In the genomic region with DNA sequence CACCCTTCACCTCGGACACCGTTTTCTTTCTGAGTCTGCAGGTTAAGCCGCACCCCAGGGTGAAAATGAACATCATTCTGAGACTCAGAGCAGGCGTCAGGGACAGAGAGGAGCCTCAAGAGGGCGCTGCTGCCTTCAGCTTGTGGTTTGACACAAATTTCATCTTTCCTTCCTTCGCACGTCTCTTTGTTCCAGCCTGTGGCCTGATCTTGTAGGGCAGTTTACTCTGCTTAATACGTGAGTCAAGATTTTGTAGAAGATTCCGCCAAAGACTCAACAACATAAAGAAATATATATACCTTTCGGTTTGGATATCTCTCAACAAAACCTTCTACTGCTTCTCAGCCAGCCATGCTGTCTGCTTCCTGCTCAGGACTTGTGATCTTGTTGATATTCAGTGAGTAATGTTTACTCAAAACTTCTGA, we compare ENCODE assay signal across 8 cellular contexts.
DNase-seq lines count a peak whose midpoint lies in the region; ATAC-seq, FAIRE-seq and TF ChIP-seq lines count a peak whose summit lies in the region.

No MANE protein-coding gene starts in this region.

- POLR2A ChIA-PET in activated CD4-positive, alpha-beta memory T cell treated with anti-CD3 and anti-CD28 coated beads for 36 hours (lab: Charles Lee): interaction anchor here (0.7 to 1.4 kb wide), 6 partner anchors 10 to 553 kb away, joined by 3 to 6 read pairs (median 4); no protein-coding TSS in a partner anchor
- POLR2A ChIA-PET in endothelial cell of umbilical vein (lab: Charles Lee): no interaction called here

- ATAC-seq in left ventricle myocardium superior: no peak
- ATAC-seq in right cardiac atrium: no peak
- ATAC-seq in HG02981 (IDR thresholded peaks at IDR 0.05; ENCODE audit: unreplicated experiment): no peak
- ATAC-seq in esophagus mucosa: no peak

- no peaks in the 10 kb centered on the region for H3K27me3 Mint-ChIP-seq in activated CD4-positive, alpha-beta memory T cell treated with anti-CD3 and anti-CD28 coated beads for 36 hours

- H3K4me1 ChIP-seq in right cardiac atrium (ENCODE audit: control insufficient read depth, insufficient read depth, low read length) (no peaks in the 10 kb centered on the region), endothelial cell of umbilical vein (ENCODE audit: control insufficient read depth, extremely low read depth, insufficient read depth, low read length) (no peaks in the 10 kb centered on the region)

- no peak for FAIRE-seq in endothelial cell of umbilical vein (lab: Jason Lieb, UNC)

- peak; percentile 30 for DNase-seq in left ventricle myocardium superior
- no peak for DNase-seq in right cardiac atrium
- peak; percentile 85 for DNase-seq in activated CD4-positive, alpha-beta memory T cell treated with anti-CD3 and anti-CD28 coated beads for 36 hours
- DNase-seq in endothelial cell of umbilical vein (ENCODE audit: low read depth, low spot score): no peak
- DNase-seq in stimulated activated CD8-positive, alpha-beta memory T cell treated with anti-CD3 and anti-CD28 coated beads, Interleukin-15, amount 100 ng/mL, for 24 hours (ENCODE audit: low read depth): peak; percentile 17
- no peak for DNase-seq in NCI-H2227 treated with DMSO at 0.1 percent for 48 hours (lab: John Stamatoyannopoulos, UW)

- H3K9me3 ChIP-seq in right cardiac atrium (ENCODE audit: control insufficient read depth, low read length) (no peaks in the 10 kb centered on the region), endothelial cell of umbilical vein (replicated peaks; ENCODE audit: control insufficient read depth, insufficient read depth, low read length) (no peaks in the 10 kb centered on the region)

- no peaks in the 10 kb centered on the region for H3K79me2 ChIP-seq in endothelial cell of umbilical vein (ENCODE audit: control insufficient read depth, insufficient read depth, low read length)

- no peaks in the 10 kb centered on the region for H3K36me3 ChIP-seq in endothelial cell of umbilical vein (ENCODE audit: control insufficient read depth in 2 of 2, extremely low read depth in 1 of 2, insufficient read depth in 2 of 2, low read length in 2 of 2)

- no peak overlapping the region for H3K27ac ChIP-seq in right cardiac atrium (ENCODE audit: low read length)
- H3K27ac ChIP-seq in endothelial cell of umbilical vein (ENCODE audit: insufficient read depth, low read depth, low read length): no peak overlapping the region

- H3K27me3 ChIP-seq in right cardiac atrium (ENCODE audit: control insufficient read depth, insufficient read depth) (no peaks in the 10 kb centered on the region), endothelial cell of umbilical vein (ENCODE audit: control insufficient read depth in 2 of 2, insufficient read depth in 2 of 2, low read length in 2 of 2) (no peaks in the 10 kb centered on the region)

- H3K4me2 ChIP-seq in endothelial cell of umbilical vein (ENCODE audit: insufficient read depth, low read length): no peak overlapping the region

- peak overlapping the region; percentile 80 for H3K27ac Mint-ChIP-seq in activated CD4-positive, alpha-beta memory T cell treated with anti-CD3 and anti-CD28 coated beads for 36 hours

- TF ChIP-seq POLR2A in endothelial cell of umbilical vein (IDR thresholded peaks at IDR 0.05; ENCODE audit: low read depth, low read length): no peak

- H3K9ac ChIP-seq in endothelial cell of umbilical vein (replicated peaks; ENCODE audit: extremely low read depth, insufficient read depth, low read length): no peak overlapping the region

- H3K4me1 Mint-ChIP-seq in activated CD4-positive, alpha-beta memory T cell treated with anti-CD3 and anti-CD28 coated beads for 36 hours (ENCODE audit: low read depth): peaks cover 19% of the 10 kb centered on the region

- no peaks in the 10 kb centered on the region for H3K9me1 ChIP-seq in endothelial cell of umbilical vein (replicated peaks; ENCODE audit: control insufficient read depth, extremely low read depth, insufficient read depth, low read length)

- no TSS peak for BruUV-seq in endothelial cell of umbilical vein (replicated peaks; lab: Mats Ljungman, UMichigan)

- no peak overlapping the region for H3K4me3 ChIP-seq in right cardiac atrium (ENCODE audit: low read length)
- H3K4me3 ChIP-seq in endothelial cell of umbilical vein (replicated peaks in 1 of 3; ENCODE audit: insufficient read depth in 1 of 3, low read depth in 1 of 3, low read length in 3 of 3): no peak overlapping the region

- 36% methylated on average over 10 of the region's 10 CpGs for WGBS in right cardiac atrium

- CTCF ChIA-PET in activated CD4-positive, alpha-beta memory T cell treated with anti-CD3 and anti-CD28 coated beads for 36 hours (lab: Charles Lee): interaction anchor here (0.9 to 2.8 kb wide), 13 partner anchors 12 to 568 kb away, joined by 3 to 14 read pairs (median 5); no protein-coding TSS in a partner anchor
- CTCF ChIA-PET in endothelial cell of umbilical vein (lab: Charles Lee): interaction anchor here (0.7 to 3.3 kb wide), 9 partner anchors 10 to 149 kb away, joined by 3 to 23 read pairs (median 7); no protein-coding TSS in a partner anchor

- H2AFZ ChIP-seq in endothelial cell of umbilical vein (ENCODE audit: low read depth, low read length): peak overlapping the region; percentile 57

- peak; percentile 45 to 48 for TF ChIP-seq CTCF in endothelial cell of umbilical vein (IDR thresholded peaks at IDR 0.05; ENCODE audit: extremely low read depth in 1 of 2, insufficient read depth in 1 of 2, low read depth in 1 of 2, low read length in 2 of 2)

- H3K4me3 Mint-ChIP-seq in activated CD4-positive, alpha-beta memory T cell treated with anti-CD3 and anti-CD28 coated beads for 36 hours: peak overlapping the region; percentile 71

- no peaks in the 10 kb centered on the region for H4K20me1 ChIP-seq in endothelial cell of umbilical vein (replicated peaks; ENCODE audit: control insufficient read depth, extremely low read depth, insufficient read depth, low read length)

- intact Hi-C loops in left ventricle myocardium superior (cut with micrococcal nuclease) (no loop called here), right cardiac atrium (cut with DNase I) (no loop called here), endothelial cell of umbilical vein (cut with micrococcal nuclease) (no loop called here)
- intact Hi-C loops in activated CD4-positive, alpha-beta memory T cell treated with anti-CD3 and anti-CD28 coated beads for 36 hours (cut with micrococcal nuclease): loop anchor here (2.0 kb wide), 2 partner anchors 38 to 68 kb away; no protein-coding TSS in a partner anchor

- H3K36me3 Mint-ChIP-seq in activated CD4-positive, alpha-beta memory T cell treated with anti-CD3 and anti-CD28 coated beads for 36 hours: peaks cover 2% of the 10 kb centered on the region

- no peaks in the 10 kb centered on the region for H3K9me3 Mint-ChIP-seq in activated CD4-positive, alpha-beta memory T cell treated with anti-CD3 and anti-CD28 coated beads for 36 hours

- dilution Hi-C loops in endothelial cell of umbilical vein (cut with MboI; ENCODE audit: extremely low pct_ligation_motif_present, low sequenced_read_pairs): no loop called here

TF ChIP-seq in endothelial cell of umbilical vein, 7 proteins besides CTCF, POLR2A, EP300 and RAD21:
- TF ChIP-seq FOS (IDR thresholded peaks at IDR 0.05; ENCODE audit: borderline replicate concordance, insufficient read depth, low read length) (no peak), MYC (IDR thresholded peaks at IDR 0.05; ENCODE audit: low read depth, low read length) (no peak), POLR2AphosphoS5 (IDR thresholded peaks at IDR 0.05; ENCODE audit: insufficient read depth, low read depth, low read length) (no peak), GATA2 (IDR thresholded peaks at IDR 0.05; ENCODE audit: insufficient read depth, insufficient read length, low read depth, low read length) (no peak), EZH2 (IDR thresholded peaks at IDR 0.05; ENCODE audit: borderline replicate concordance, low read depth, low read length, severe bottlenecking) (no peak), JUN (IDR thresholded peaks at IDR 0.05; ENCODE audit: borderline replicate concordance, insufficient read depth, insufficient read length, low read depth) (no peak)
- TF ChIP-seq, protein P1, sequence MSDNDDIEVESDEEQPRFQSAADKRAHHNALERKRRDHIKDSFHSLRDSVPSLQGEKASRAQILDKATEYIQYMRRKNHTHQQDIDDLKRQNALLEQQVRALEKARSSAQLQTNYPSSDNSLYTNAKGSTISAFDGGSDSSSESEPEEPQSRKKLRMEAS (IDR thresholded peaks at IDR 0.05; ENCODE audit: insufficient read depth, insufficient read length): no peak

Comparison
In these comparisons a context has a peak if more than half of its experiments do, and no peak if none do; other contexts are left out.
1. DNase-seq: peak in left ventricle myocardium superior (single experiment), activated CD4-positive, alpha-beta memory T cell treated with anti-CD3 and anti-CD28 coated beads for 36 hours (single experiment) and stimulated activated CD8-positive, alpha-beta memory T cell treated with anti-CD3 and anti-CD28 coated beads, Interleukin-15, amount 100 ng/mL, for 24 hours (single experiment); none in right cardiac atrium (0 of 3), endothelial cell of umbilical vein (single experiment) and NCI-H2227 treated with DMSO at 0.1 percent for 48 hours (single experiment).